ENCODE assay signal across 29 cellular contexts in genomic region chr9:16974436-16974835, GRCh38.
"Had no signal": no experiment of that assay in that cellular context is flagged by ENCODE, and none has a peak within 500 bp of the region (broad histone marks: within the 10 kb centered on the region; RNA-seq: fewer than 3 reads in every experiment).

No MANE protein-coding gene starts in this region.

- DNase-seq: kidney glomerular epithelial cell; left cardiac atrium; left lung; lower lobe of right lung; mammary epithelial cell; mesenchymal stem cell; natural killer cell; nephron progenitor cell; pancreas; posterior cingulate gyrus; retina; right cardiac atrium; stimulated activated CD4-positive, alpha-beta T cell treated with anti-CD3 and anti-CD28 coated beads, Interleukin-12 subunit alpha, Interleukin-12 subunit beta, amount 100 ng/mL, for 4 hours; stimulated activated CD4-positive, alpha-beta T cell treated with anti-CD3 and anti-CD28 coated beads, Interleukin-15, amount 100 ng/mL, for 24 hours; stimulated activated CD4-positive, alpha-beta T cell treated with anti-CD3 and anti-CD28 coated beads, Interleukin-2, amount 100 ng/mL, for 24 hours; stimulated activated CD4-positive, alpha-beta T cell treated with anti-CD3 and anti-CD28 coated beads, Interleukin-4, amount 100 ng/mL, for 1 hour; stimulated activated naive B cell treated with anti-CD40 and anti-IgM and Interleukin-4, amounts not matched to agents 10 μg/mL and 1 μg/mL and 100 μg/mL, for 72 hours; stimulated activated naive CD8-positive, alpha-beta T cell treated with anti-CD3 and anti-CD28 coated beads, Interleukin-15, Interleukin-2, amounts not matched to agents 100 U/mL and 50 U/mL, for 24 hours; stomach; testis; thyroid gland; transverse colon; upper lobe of left lung had no signal

- H3K36me3 Mint-ChIP-seq: natural killer cell; neural progenitor cell; stimulated activated naive B cell treated with anti-CD40 and anti-IgM and Interleukin-4, amounts not matched to agents 10 μg/mL and 1 μg/mL and 100 μg/mL, for 72 hours had no signal

- H3K36me3 ChIP-seq: left lung, lower lobe of right lung, neural progenitor cell, pancreas, prostate gland, stomach, thyroid gland, transverse colon, upper lobe of left lung, vagina had no signal

- H3K9me3 ChIP-seq: lower lobe of right lung, pancreas, prostate gland, stomach, testis, thyroid gland, transverse colon, upper lobe of left lung, vagina had no signal

- H3K27ac ChIP-seq: left lung, lower lobe of right lung, neural progenitor cell, pancreas, prostate gland, skin epidermis, stomach, testis, thyroid gland, transverse colon, upper lobe of left lung, vagina had no signal

- H3K27me3 Mint-ChIP-seq: stimulated activated naive B cell treated with anti-CD40 and anti-IgM and Interleukin-4, amounts not matched to agents 10 μg/mL and 1 μg/mL and 100 μg/mL, for 72 hours had no signal

- H3K4me3 Mint-ChIP-seq: natural killer cell; nephron progenitor cell; neural progenitor cell; stimulated activated naive B cell treated with anti-CD40 and anti-IgM and Interleukin-4, amounts not matched to agents 10 μg/mL and 1 μg/mL and 100 μg/mL, for 72 hours had no signal

- H3K27me3 ChIP-seq: left lung, neural progenitor cell, pancreas, stomach, testis, thyroid gland, transverse colon, upper lobe of left lung, vagina had no signal

- H3K27ac Mint-ChIP-seq: natural killer cell; nephron progenitor cell; neural progenitor cell; stimulated activated naive B cell treated with anti-CD40 and anti-IgM and Interleukin-4, amounts not matched to agents 10 μg/mL and 1 μg/mL and 100 μg/mL, for 72 hours had no signal

- H3K4me1 Mint-ChIP-seq: nephron progenitor cell; neural progenitor cell; stimulated activated naive B cell treated with anti-CD40 and anti-IgM and Interleukin-4, amounts not matched to agents 10 μg/mL and 1 μg/mL and 100 μg/mL, for 72 hours had no signal

- H3K9ac ChIP-seq: neural progenitor cell had no signal

- ATAC-seq: left cardiac atrium; left lung; lower lobe of right lung; natural killer cell; pancreas; right cardiac atrium; sciatic nerve; stimulated activated naive B cell treated with anti-CD40 and anti-IgM and Interleukin-4, amounts not matched to agents 10 μg/mL and 1 μg/mL and 100 μg/mL, for 72 hours; stimulated activated naive CD8-positive, alpha-beta T cell treated with anti-CD3 and anti-CD28 coated beads, Interleukin-15, Interleukin-2, amounts not matched to agents 100 U/mL and 50 U/mL, for 24 hours had no signal

- H3K4me2 ChIP-seq: neural progenitor cell had no signal

- H3K4me1 ChIP-seq: left lung, lower lobe of right lung, neural progenitor cell, pancreas, prostate gland, stomach, testis, thyroid gland, transverse colon, upper lobe of left lung, vagina had no signal

- H3K4me3 ChIP-seq: left lung, lower lobe of right lung, neural progenitor cell, pancreas, prostate gland, skin epidermis, stomach, testis, thyroid gland, transverse colon, upper lobe of left lung, vagina had no signal

- FAIRE-seq: keratinocyte, pancreas had no signal

- H2AFZ ChIP-seq: neural progenitor cell had no signal
